Comparison of ENCODE assay signal across 8 cellular contexts in genomic region chr5:150356575-150357284, GRCh38. TPM values are rescaled to one million over a fixed set of nuclear protein-coding genes. Genes with fewer than 3 reads are reported as not detected.
A peak's percentile ranks its signal among the peaks of the same experiment; 100 is the strongest.
DNase-seq lines count a peak whose midpoint lies in the region; ATAC-seq and TF ChIP-seq lines count a peak whose summit lies in the region.

No MANE protein-coding gene starts in this region.

- peaks cover 20% of the 10 kb centered on the region for H3K36me3 Mint-ChIP-seq in nephron progenitor cell (ENCODE audit: low read depth)

- peak overlapping the region; percentile 16 for H3K9ac ChIP-seq in Loucy (ENCODE audit: low read depth, low read length, poor library complexity, severe bottlenecking)

- POLR2A ChIA-PET in BJ (lab: Charles Lee): no interaction called here

- H3K27ac Mint-ChIP-seq in nephron progenitor cell: no peak overlapping the region

- no peaks in the 10 kb centered on the region for H3F3A ChIP-seq in Loucy (ENCODE audit: low read depth)

- H3K36me3 ChIP-seq in BJ (ENCODE audit: control insufficient read depth, insufficient read depth, low read length) (peaks cover 10% of the 10 kb centered on the region), Loucy (ENCODE audit: insufficient read depth, low read length) (peaks cover 8% of the 10 kb centered on the region; the same call in 1 of the 2 replicates)

- H3K9me3 ChIP-seq in Loucy (ENCODE audit: insufficient read depth, low read depth, low read length): no peaks in the 10 kb centered on the region

- H3K4me1 ChIP-seq in Loucy (ENCODE audit: insufficient read depth, low read length, poor library complexity, severe bottlenecking): peaks cover 27% of the 10 kb centered on the region

- H3K27ac ChIP-seq in dorsolateral prefrontal cortex: peak overlapping the region in 51 of 59 donors; percentile 6 to 85 (median 66)

- no peaks in the 10 kb centered on the region for H3K9me3 Mint-ChIP-seq in nephron progenitor cell

- intact Hi-C loops in dorsolateral prefrontal cortex (cut with DNase I): loop anchor here (2.0 to 10.0 kb wide), 2 partner anchors 80 to 222 kb away; no protein-coding TSS in a partner anchor

- H4K20me1 ChIP-seq in Loucy (ENCODE audit: insufficient read depth, low read length, poor library complexity, severe bottlenecking): peaks cover 26% of the 10 kb centered on the region

- TF ChIP-seq CTCF in BJ (IDR thresholded peaks at IDR 0.05; ENCODE audit: insufficient read depth, low read depth, low read length): no peak
- no peak for TF ChIP-seq CTCF in Loucy (conservative IDR thresholded peaks at IDR 0.05; ENCODE audit: low read length)
- TF ChIP-seq CTCF in dorsolateral prefrontal cortex (IDR thresholded peaks at IDR 0.05 in 54 of 56, conservative IDR thresholded peaks at IDR 0.05 in 2 of 56; ENCODE audit: low read depth in 1 of 56, partially characterized antibody in 56 of 56): no peak
- no peak for TF ChIP-seq CTCF in nephron progenitor cell (IDR thresholded peaks at IDR 0.05)

- H3K79me2 ChIP-seq in Loucy (ENCODE audit: insufficient read depth, low read length): peaks cover 42% of the 10 kb centered on the region

- ATAC-seq in GM18511 (IDR thresholded peaks at IDR 0.05; ENCODE audit: unreplicated experiment) (no peak), GM19035 (IDR thresholded peaks at IDR 0.05; ENCODE audit: unreplicated experiment) (no peak), HG03039 (IDR thresholded peaks at IDR 0.05; ENCODE audit: unreplicated experiment) (no peak)

- CTCF ChIA-PET in BJ (lab: Yijun Ruan, JAX): no interaction called here

- peaks cover 14% of the 10 kb centered on the region for H3K27me3 Mint-ChIP-seq in nephron progenitor cell (ENCODE audit: low read depth, poor library complexity)

- H3K4me3 Mint-ChIP-seq in nephron progenitor cell: peak overlapping the region; percentile 87

- peak overlapping the region; percentile 65 for H3K4me2 ChIP-seq in Loucy (ENCODE audit: low read depth, low read length, poor library complexity, severe bottlenecking)

- H2AFZ ChIP-seq in Loucy (ENCODE audit: low read length): peak overlapping the region; percentile 81

- H3K27me3 ChIP-seq in BJ (ENCODE audit: control insufficient read depth, insufficient read depth, low read length) (no peaks in the 10 kb centered on the region), Loucy (ENCODE audit: insufficient read depth, low read length, poor library complexity, severe bottlenecking) (no peaks in the 10 kb centered on the region), dorsolateral prefrontal cortex (no peaks in the 10 kb centered on the region)

- H3K4me3 ChIP-seq in BJ (ENCODE audit: low read depth, low read length) (peak overlapping the region; percentile 90; the same call in 1 of the 2 replicates), Loucy (ENCODE audit: low read length, poor library complexity, severe bottlenecking) (peak overlapping the region; percentile 86), dorsolateral prefrontal cortex (peak overlapping the region; percentile 32 to 99 (median 93))

- peaks cover 33% of the 10 kb centered on the region for H3K4me1 Mint-ChIP-seq in nephron progenitor cell

- no peak for DNase-seq in BJ (ENCODE audit: low read depth)
- DNase-seq in dorsolateral prefrontal cortex: no peak
- DNase-seq in nephron progenitor cell: no peak
- no peak for DNase-seq in NCI-H187 treated with DMSO at 0.1 percent for 48 hours (lab: John Stamatoyannopoulos, UW)

- no peaks in the 10 kb centered on the region for H3K9me2 ChIP-seq in Loucy (replicated peaks; ENCODE audit: low read depth, low read length)

RNA-seq across cellular contexts. Expression of gene TCOF1, which starts 0.8 kb away (rescaled TPM):
- polyA plus RNA-seq in BJ (2011; rRNA removed): 5.7 and 9.7 TPM in 2 replicates
- polyA minus RNA-seq in BJ (2011; rRNA and poly(A)+ RNA removed): 11.3 and 11.7 TPM in 2 replicates
- 10 to 100 TPM; 26.4 to 51.1 (median 35.9) TPM for total RNA-seq in dorsolateral prefrontal cortex

RNA-seq across cellular contexts. Expression of gene ARSI, which starts 54.0 kb away (rescaled TPM):
- polyA plus RNA-seq in BJ (2011; rRNA removed): 5.2 and 9.8 TPM in 2 replicates
- polyA minus RNA-seq in BJ (2011; rRNA and poly(A)+ RNA removed): 5.8 and 6.8 TPM in 2 replicates
- total RNA-seq in dorsolateral prefrontal cortex: 1 to 10 TPM in 112 of 120 experiments, under 1 TPM in 8; 0.35 to 9.0 (median 2.2) TPM

RNA-seq across cellular contexts. Expression of gene CD74, which starts 56.0 kb away (rescaled TPM):
- 0.28 and 0.31 TPM in 2 replicates for polyA plus RNA-seq in BJ (2011; rRNA removed)
- not detected in 2 replicates for polyA minus RNA-seq in BJ (2011; rRNA and poly(A)+ RNA removed)
- total RNA-seq in dorsolateral prefrontal cortex: 100 to 1,000 TPM in 114 of 120 experiments, 10 to 100 TPM in 6; 51.8 to 687 (median 224) TPM
